In the genomic region with DNA sequence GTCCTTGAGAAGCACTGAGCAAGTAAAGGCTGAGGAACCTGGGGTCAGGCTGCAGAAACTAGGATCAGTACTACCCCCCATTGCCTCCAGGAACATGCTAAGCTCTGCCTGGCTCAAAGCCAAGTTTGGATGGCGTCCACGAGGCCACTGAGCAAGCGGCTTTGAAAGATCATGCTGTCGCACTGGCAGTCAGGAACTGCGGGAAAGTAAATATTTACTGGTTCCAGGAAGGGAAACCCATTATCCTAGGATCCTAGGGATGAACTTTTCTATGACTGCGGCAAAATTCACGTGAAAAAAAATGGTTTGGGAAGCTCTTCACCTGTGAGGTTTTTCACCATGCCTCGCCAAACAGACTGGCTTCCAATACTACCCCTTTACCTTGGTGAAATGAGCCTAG, we compare ENCODE assay signal across 10 cellular contexts.
DNase-seq lines count a peak whose midpoint lies in the region; ATAC-seq, FAIRE-seq and TF ChIP-seq lines count a peak whose summit lies in the region.
"Had no signal": no experiment of that assay in that cellular context is flagged by ENCODE, and none has a peak within 500 bp of the region (broad histone marks: within the 10 kb centered on the region; RNA-seq: fewer than 3 reads in every experiment).

No MANE protein-coding gene starts in this region.

- peaks cover 0 to 5% (median 0%) of the 10 kb centered on the region in 3 donors for H3K27me3 Mint-ChIP-seq in immature natural killer cell (ENCODE audit: low read depth in 3 of 3)

- H3K9me3 Mint-ChIP-seq in immature natural killer cell = no peaks in the 10 kb centered on the region

- peak; percentile 25 for DNase-seq in KBM-7
- peak; percentile 42 for DNase-seq in OCI-M1 (lab: John Stamatoyannopoulos, UW)
- DNase-seq in heart right ventricle = peak; percentile 61 to 71
- DNase-seq in small intestine = peak; percentile 61
- no peak for DNase-seq in GM10266 (ENCODE audit: extremely low spot score)
- no peak for DNase-seq in immature natural killer cell
- DNase-seq in retina = no peak

- no peaks in the 10 kb centered on the region for H3K4me1 Mint-ChIP-seq in immature natural killer cell

- H3K4me3 ChIP-seq in heart right ventricle (no peak overlapping the region), small intestine (ENCODE audit: low read depth in 1 of 2, low read length in 2 of 2) (no peak overlapping the region)
- H3K4me3 ChIP-seq: GM12878, SJSA1 had no signal

- intact Hi-C loops in heart right ventricle (cut with DNase I) = loop anchor here in 1 of 10 donors (10.0 kb wide), 1 partner anchor 200 kb away; the partner anchor contains the start of gene MAN2A1

- in situ Hi-C loops in KBM-7 (cut with MboI; ENCODE audit: low pct_unique_long_range_greater_than_20kb, low sequenced_read_pairs) = no loop called here

- H3K4me1 ChIP-seq in heart right ventricle (peaks cover 0 to 26% (median 14%) of the 10 kb centered on the region in 9 donors), small intestine (ENCODE audit: control insufficient read depth in 2 of 2, insufficient read depth in 1 of 2, low read depth in 1 of 2, low read length in 1 of 2) (peaks cover 1 to 3% of the 10 kb centered on the region in 2 donors)
- H3K4me1 ChIP-seq: SJSA1 had no signal

- TF ChIP-seq CTCF in heart right ventricle (IDR thresholded peaks at IDR 0.05) = no peak
- no peak for TF ChIP-seq CTCF in GM10266 (IDR thresholded peaks at IDR 0.05; ENCODE audit: control insufficient read depth, insufficient read depth, low read depth, missing control alignments)

- no peak for FAIRE-seq in small intestine (lab: Jason Lieb, UNC)
- FAIRE-seq: GM12878 had no signal

- H3K9me3 ChIP-seq in heart right ventricle (no peaks in the 10 kb centered on the region), small intestine (ENCODE audit: control insufficient read depth, low read depth) (no peaks in the 10 kb centered on the region)
- H3K9me3 ChIP-seq: SJSA1 had no signal

- no peak overlapping the region for H3K27ac Mint-ChIP-seq in immature natural killer cell

- H3K27me3 ChIP-seq in heart right ventricle (no peaks in the 10 kb centered on the region), small intestine (ENCODE audit: control insufficient read depth in 2 of 2, insufficient read depth in 2 of 2, low read length in 2 of 2) (no peaks in the 10 kb centered on the region)

- no peak overlapping the region for H3K4me3 Mint-ChIP-seq in immature natural killer cell

- no peak overlapping the region for H3K27ac ChIP-seq in heart right ventricle
- no peak overlapping the region for H3K27ac ChIP-seq in small intestine (ENCODE audit: low read depth in 1 of 2, low read length in 1 of 2)
- H3K27ac ChIP-seq: SJSA1 had no signal

- H3K36me3 ChIP-seq in heart right ventricle (no peaks in the 10 kb centered on the region), small intestine (ENCODE audit: control insufficient read depth in 2 of 2, insufficient read depth in 2 of 2, low read length in 2 of 2) (no peaks in the 10 kb centered on the region)
- H3K36me3 ChIP-seq: SJSA1 had no signal

- ATAC-seq in heart right ventricle = peak in 7 of 8 donors; percentile 67 to 88 (median 74)
- no peak for ATAC-seq in GM21526 (IDR thresholded peaks at IDR 0.05; ENCODE audit: low FRiP score, unreplicated experiment)
- ATAC-seq: GM12878 had no signal

- WGBS in heart right ventricle, 2 donors = 21 to 22% methylated on average over 8 of the region's 8 CpGs
- WGBS in small intestine, 3 donors = 7 to 20% (median 17%) methylated on average over 8 of the region's 8 CpGs

- H3K36me3 Mint-ChIP-seq in immature natural killer cell = no peaks in the 10 kb centered on the region

Comparison
In these comparisons a context has a peak if more than half of its experiments do, and no peak if none do; other contexts are left out.
1. DNase-seq: peak in KBM-7 (single experiment), OCI-M1 (single experiment), heart right ventricle (2 of 2) and small intestine (single experiment); none in GM10266 (single experiment), immature natural killer cell (0 of 3) and retina (single experiment).